In genomic region chr6:56724455-56724854, GRCh38 we compare ENCODE assay signal across 17 cellular contexts.
DNase-seq lines count a peak whose midpoint lies in the region; ATAC-seq and TF ChIP-seq lines count a peak whose summit lies in the region.
"Had no signal": no experiment of that assay in that cellular context is flagged by ENCODE, and none has a peak within 500 bp of the region (broad histone marks: within the 10 kb centered on the region; RNA-seq: fewer than 3 reads in every experiment).

No MANE protein-coding gene starts in this region.

- WGBS in neuronal stem cell (ENCODE audit: extremely low coverage in 2 of 2, insufficient read length in 2 of 2, insufficient replicate concordance in 1 of 2), 2 donors = no CpG with 5 or more reads among the region's 2 CpGs

- H2BK5ac ChIP-seq in neuronal stem cell (ENCODE audit: low read length) = no peak overlapping the region

- H3K23ac ChIP-seq in neuronal stem cell (ENCODE audit: low read depth, low read length, poor library complexity) = no peak overlapping the region

- H3K4me3 Mint-ChIP-seq in Calu3 (ENCODE audit: low read depth, unreplicated experiment) = no peak overlapping the region
- no peak overlapping the region for H3K4me3 Mint-ChIP-seq in T-helper 17 cell

- no peak for TF ChIP-seq CTCF in Calu3 (IDR thresholded peaks at IDR 0.05; ENCODE audit: unreplicated experiment)

- H3K4me2 ChIP-seq in neuronal stem cell (ENCODE audit: insufficient read depth, low read length, poor library complexity, severe bottlenecking) = no peak overlapping the region

- H4K91ac ChIP-seq in neuronal stem cell (ENCODE audit: low read depth, low read length, poor library complexity) = no peak overlapping the region

- H3K9ac ChIP-seq in neuronal stem cell (ENCODE audit: low read depth, low read length, poor library complexity) = no peak overlapping the region
- H3K9ac ChIP-seq: parathyroid adenoma had no signal

- H3K27ac ChIP-seq in muscle layer of duodenum (ENCODE audit: low read length) (peak overlapping the region; percentile 27), neuronal stem cell (replicated peaks; ENCODE audit: low read length) (no peak overlapping the region)
- H3K27ac ChIP-seq: parathyroid adenoma, thoracic aorta had no signal

- H2BK15ac ChIP-seq in neuronal stem cell (ENCODE audit: low read length) = no peak overlapping the region

- no peak overlapping the region for H2AK5ac ChIP-seq in neuronal stem cell (ENCODE audit: low read depth, low read length)

- H3K4me3 ChIP-seq in muscle layer of duodenum (ENCODE audit: low read depth in 1 of 2, low read length in 2 of 2) (no peak overlapping the region), H7 (ENCODE audit: insufficient read depth, low read depth, low read length) (no peak overlapping the region), neuronal stem cell (ENCODE audit: low read length in 2 of 2) (no peak overlapping the region)
- H3K4me3 ChIP-seq: thoracic aorta had no signal

- no peaks in the 10 kb centered on the region for H3K36me3 ChIP-seq in muscle layer of duodenum (ENCODE audit: control insufficient read depth in 1 of 2, insufficient read depth in 2 of 2, low read length in 2 of 2)
- no peaks in the 10 kb centered on the region for H3K36me3 ChIP-seq in H7 (replicated peaks; ENCODE audit: control insufficient read depth, insufficient read depth, low read length)
- peaks cover 0 to 2% of the 10 kb centered on the region in 2 donors for H3K36me3 ChIP-seq in neuronal stem cell (replicated peaks in 1 of 2; ENCODE audit: control insufficient read depth in 2 of 2, insufficient read depth in 2 of 2, low read length in 2 of 2)
- H3K36me3 ChIP-seq: BE2C, thoracic aorta had no signal

- peaks cover 0 to 10% of the 10 kb centered on the region in 2 donors for H3K4me1 ChIP-seq in muscle layer of duodenum (ENCODE audit: control insufficient read depth in 1 of 2, insufficient read depth in 2 of 2, low read length in 2 of 2)
- peaks cover 0 to 3% of the 10 kb centered on the region in 2 donors for H3K4me1 ChIP-seq in neuronal stem cell (ENCODE audit: control insufficient read depth in 2 of 2, insufficient read depth in 1 of 2, low read depth in 1 of 2, low read length in 2 of 2)

- intact Hi-C loops in Calu3 (cut with micrococcal nuclease; ENCODE audit: unreplicated experiment) = loop anchor here (1.0 kb wide), 1 partner anchor 8 kb away; no protein-coding TSS in a partner anchor

- H3K27me3 Mint-ChIP-seq in Calu3 (ENCODE audit: unreplicated experiment) (no peaks in the 10 kb centered on the region), T-helper 17 cell (no peaks in the 10 kb centered on the region)

- ATAC-seq in HG03457 (IDR thresholded peaks at IDR 0.05; ENCODE audit: unreplicated experiment) = no peak
- ATAC-seq in T-helper 17 cell = no peak
- ATAC-seq: esophagus mucosa had no signal

- H3K4ac ChIP-seq in neuronal stem cell (ENCODE audit: low read length) = no peak overlapping the region

- H3K9me3 ChIP-seq in muscle layer of duodenum (ENCODE audit: control insufficient read depth in 1 of 2, low read length in 2 of 2) = no peaks in the 10 kb centered on the region
- H3K9me3 ChIP-seq in neuronal stem cell (replicated peaks in 1 of 2; ENCODE audit: control insufficient read depth in 2 of 2, insufficient read depth in 1 of 2, low read depth in 1 of 2, low read length in 2 of 2) = peaks cover 0 to 6% of the 10 kb centered on the region in 2 donors
- H3K9me3 ChIP-seq in T-helper 17 cell (ENCODE audit: control insufficient read depth, low read length, poor library complexity, severe bottlenecking) = no peaks in the 10 kb centered on the region
- H3K9me3 ChIP-seq: BE2C, thoracic aorta had no signal

- H2BK120ac ChIP-seq in neuronal stem cell (ENCODE audit: low read depth, low read length) = no peak overlapping the region

- H3K4me1 Mint-ChIP-seq in Calu3 (ENCODE audit: low read depth, unreplicated experiment) = peaks cover 57% of the 10 kb centered on the region
- H3K4me1 Mint-ChIP-seq in T-helper 17 cell = no peaks in the 10 kb centered on the region

- H2BK12ac ChIP-seq in neuronal stem cell (ENCODE audit: low read length) = no peak overlapping the region

- DNase-seq in Calu3 (no peak), M059J (ENCODE audit: low read depth) (peak; percentile 85), fibroblast of peridontal ligament (ENCODE audit: extremely low read depth) (peak; percentile 62), H7 (no peak), neuronal stem cell (ENCODE audit: low spot score) (no peak), T-helper 17 cell (no peak)
- DNase-seq: activated CD4-positive, alpha-beta T cell treated with anti-CD3 and anti-CD28 coated beads for 1 hour; BE2C; DMS79 treated with DMSO at 0.1 percent for 48 hours; NCI-H1417 treated with DMSO at 0.1 percent for 48 hours; NCI-H345; T-helper 1 cell had no signal

- peaks cover 2% of the 10 kb centered on the region for H3K9me3 Mint-ChIP-seq in Calu3 (ENCODE audit: low read depth, unreplicated experiment)

- H3K18ac ChIP-seq in neuronal stem cell (ENCODE audit: low read length) = no peak overlapping the region

- no peaks in the 10 kb centered on the region for H3K27me3 ChIP-seq in muscle layer of duodenum (ENCODE audit: low read depth, low read length)
- no peaks in the 10 kb centered on the region for H3K27me3 ChIP-seq in H7 (ENCODE audit: control insufficient read depth, insufficient read depth, low read length)
- no peaks in the 10 kb centered on the region for H3K27me3 ChIP-seq in neuronal stem cell (ENCODE audit: control insufficient read depth in 3 of 3, insufficient read depth in 3 of 3, low read depth in 1 of 3, low read length in 3 of 3)
- H3K27me3 ChIP-seq: BE2C had no signal

- no peak overlapping the region for H4K8ac ChIP-seq in neuronal stem cell (ENCODE audit: low read depth, low read length)

- H2AFZ ChIP-seq in neuronal stem cell (ENCODE audit: low read length) = no peak overlapping the region
- H2AFZ ChIP-seq: parathyroid adenoma had no signal

- H3K27ac Mint-ChIP-seq in Calu3 (ENCODE audit: unreplicated experiment) (peak overlapping the region; percentile 42), T-helper 17 cell (no peak overlapping the region)

- CTCF ChIA-PET in Calu3 (lab: Charles Lee) = interaction anchor here (1.4 kb wide), 1 partner anchor 26 kb away, joined by 4 read pairs; no protein-coding TSS in a partner anchor

- no TSS peak for BruUV-seq in Calu3 (replicated peaks; lab: Mats Ljungman, UMichigan)

- H3K14ac ChIP-seq in neuronal stem cell (ENCODE audit: low read length) = no peak overlapping the region

- H3K79me1 ChIP-seq in neuronal stem cell (ENCODE audit: low read depth, low read length) = no peaks in the 10 kb centered on the region

- H3K36me3 Mint-ChIP-seq in Calu3 (ENCODE audit: insufficient read depth, unreplicated experiment) = peaks cover 16% of the 10 kb centered on the region
- no peaks in the 10 kb centered on the region for H3K36me3 Mint-ChIP-seq in T-helper 17 cell (ENCODE audit: low read depth)

Comparison
In these comparisons a context has a peak if more than half of its experiments do, and no peak if none do; other contexts are left out.
1. DNase-seq: peak in M059J (single experiment) and fibroblast of peridontal ligament (single experiment); none in Calu3 (single experiment), H7 (single experiment), neuronal stem cell (single experiment) and T-helper 17 cell (0 of 3).